In the genomic region with DNA sequence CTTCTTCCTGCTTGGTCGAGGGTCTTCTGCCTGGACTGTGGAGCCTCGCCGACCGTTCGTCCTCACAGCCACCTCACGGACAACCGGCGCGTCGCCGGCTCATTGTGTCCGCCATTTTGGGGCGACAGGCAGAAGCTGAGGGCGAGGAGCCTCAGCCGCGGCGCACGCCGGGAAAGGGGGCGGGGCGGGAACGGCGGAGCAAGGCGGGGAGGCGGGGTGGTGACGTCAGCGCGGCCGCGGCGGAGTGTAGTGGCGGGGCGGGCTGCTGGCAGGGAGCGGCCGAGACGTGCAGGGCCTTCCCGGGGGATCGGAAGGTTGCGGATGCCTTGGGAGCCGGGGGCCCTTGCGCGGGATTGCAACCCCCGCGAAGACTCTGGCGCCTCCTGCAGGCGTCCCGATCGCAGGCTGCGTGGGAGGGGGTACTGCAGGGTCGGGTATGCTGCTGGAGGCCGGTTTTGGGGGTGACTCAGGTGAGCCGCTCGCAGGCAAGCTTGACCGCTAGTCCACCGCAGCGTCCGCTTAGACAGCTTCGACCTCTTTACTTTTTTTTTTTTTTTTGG, we compare ENCODE assay signal across 1 cellular context.
TF ChIP-seq lines count a peak whose summit lies in the region.

Gene WDR82 (minus strand): TSS at position 140 of the 560 bp plus-strand sequence. CDS start 288 bp downstream, outside the sequence.

TF ChIP-seq in HEK293, 187 proteins besides CTCF, POLR2A, EP300 and RAD21 (continued from another document and continues in another):
- TF ChIP-seq SP7 (tag by site-specific recombination; IDR thresholded peaks at IDR 0.05) (peak; percentile 30; the same call in 1 of the 2 replicates), PATZ1 (tag by site-specific recombination; IDR thresholded peaks at IDR 0.05) (peak; percentile 88), BCL11B (tag by site-specific recombination; IDR thresholded peaks at IDR 0.05; ENCODE audit: low read depth) (no peak), ZNF157 (tag by site-specific recombination; IDR thresholded peaks at IDR 0.05) (no peak), ZNF324 (tag by site-specific recombination; IDR thresholded peaks at IDR 0.05) (peak; percentile 62; the same call in 1 of the 2 replicates), ZNF311 (tag by site-specific recombination; IDR thresholded peaks at IDR 0.05; ENCODE audit: borderline replicate concordance) (no peak), ZBTB1 (tag by site-specific recombination; IDR thresholded peaks at IDR 0.05) (no peak), ZNF37A (tag by site-specific recombination; IDR thresholded peaks at IDR 0.05) (no peak), ZNF660 (tag by site-specific recombination; IDR thresholded peaks at IDR 0.05) (no peak), ZNF76 (tag by site-specific recombination; IDR thresholded peaks at IDR 0.05; ENCODE audit: borderline replicate concordance, low read depth) (peak; percentile 91), ZBTB20 (tag by site-specific recombination; IDR thresholded peaks at IDR 0.05) (peak; percentile 75), ZNF394 (tag by site-specific recombination; IDR thresholded peaks at IDR 0.05; ENCODE audit: borderline replicate concordance) (0 out of 2 replicates have a peak, but pooled peaks have one; percentile 44), ZSCAN23 (tag by site-specific recombination; IDR thresholded peaks at IDR 0.05) (0 out of 2 replicates have a peak, but pooled peaks have one; percentile 36), KLF10 (tag by site-specific recombination; IDR thresholded peaks at IDR 0.05) (no peak), ZNF704 (tag by site-specific recombination; IDR thresholded peaks at IDR 0.05) (no peak), KLF16 (tag by site-specific recombination; IDR thresholded peaks at IDR 0.05) (no peak), ZNF426 (tag by site-specific recombination; IDR thresholded peaks at IDR 0.05) (no peak), ZBTB17 (tag by site-specific recombination; IDR thresholded peaks at IDR 0.05) (peak; percentile 36; the same call in 1 of the 2 replicates), ZNF621 (tag by site-specific recombination; IDR thresholded peaks at IDR 0.05) (no peak), ZNF221 (tag by site-specific recombination; IDR thresholded peaks at IDR 0.05; ENCODE audit: borderline replicate concordance) (no peak), ZBTB8A (tag by site-specific recombination; IDR thresholded peaks at IDR 0.05) (0 out of 2 replicates have a peak, but pooled peaks have one; percentile 13), ZXDB (tag by site-specific recombination; IDR thresholded peaks at IDR 0.05) (peak; percentile 53; the same call in 1 of the 2 replicates), ZNF791 (tag by site-specific recombination; IDR thresholded peaks at IDR 0.05) (no peak), ZNF610 (tag by site-specific recombination; IDR thresholded peaks at IDR 0.05; ENCODE audit: borderline replicate concordance) (no peak), ZNF366 (tag by site-specific recombination; conservative IDR thresholded peaks at IDR 0.05) (no peak), ZFHX2 (tag by site-specific recombination; conservative IDR thresholded peaks at IDR 0.05) (peak; percentile 85), GLI2 (tag by site-specific recombination; IDR thresholded peaks at IDR 0.05; ENCODE audit: borderline replicate concordance, low read depth) (no peak), GFI1B (tag by site-specific recombination; IDR thresholded peaks at IDR 0.05) (no peak), ZFP37 (tag by site-specific recombination; IDR thresholded peaks at IDR 0.05) (0 out of 2 replicates have a peak, but pooled peaks have one; percentile 67), ZNF24 (tag by site-specific recombination; IDR thresholded peaks at IDR 0.05) (no peak), MYNN (tag by site-specific recombination; IDR thresholded peaks at IDR 0.05; ENCODE audit: borderline replicate concordance) (no peak), KLF1 (tag by site-specific recombination; IDR thresholded peaks at IDR 0.05) (no peak), ZNF837 (tag by site-specific recombination; IDR thresholded peaks at IDR 0.05) (no peak), ZNF350 (tag by site-specific recombination; IDR thresholded peaks at IDR 0.05) (no peak), ZNF600 (tag by site-specific recombination; IDR thresholded peaks at IDR 0.05) (peak; percentile 87), ZNF266 (tag by site-specific recombination; IDR thresholded peaks at IDR 0.05; ENCODE audit: low read depth) (no peak), ZNF280D (tag by site-specific recombination; IDR thresholded peaks at IDR 0.05) (no peak), ZNF549 (tag by site-specific recombination; IDR thresholded peaks at IDR 0.05) (no peak), ZNF354C (tag by site-specific recombination; IDR thresholded peaks at IDR 0.05; ENCODE audit: borderline replicate concordance, low read depth) (no peak), ZNF501 (tag by site-specific recombination; IDR thresholded peaks at IDR 0.05) (peak; percentile 49; the same call in 1 of the 2 replicates), ZFP3 (tag by site-specific recombination; IDR thresholded peaks at IDR 0.05; ENCODE audit: low read depth) (no peak), EGR2 (tag by site-specific recombination; IDR thresholded peaks at IDR 0.05; ENCODE audit: low read depth) (peak; percentile 75), SP3 (tag by site-specific recombination; IDR thresholded peaks at IDR 0.05) (peak; percentile 82), YY1 (tag by site-specific recombination; IDR thresholded peaks at IDR 0.05) (peak; percentile 58; the same call in 1 of the 2 replicates), ZNF341 (tag by site-specific recombination; IDR thresholded peaks at IDR 0.05; ENCODE audit: low read depth) (peak; percentile 32; the same call in 1 of the 2 replicates), IKZF3 (tag by site-specific recombination; IDR thresholded peaks at IDR 0.05) (peak; percentile 97), ZNF558 (tag by site-specific recombination; IDR thresholded peaks at IDR 0.05) (no peak), ZEB2 (tag by site-specific recombination; IDR thresholded peaks at IDR 0.05) (peak; percentile 48; the same call in 1 of the 2 replicates)
- TF ChIP-seq, protein P1, sequence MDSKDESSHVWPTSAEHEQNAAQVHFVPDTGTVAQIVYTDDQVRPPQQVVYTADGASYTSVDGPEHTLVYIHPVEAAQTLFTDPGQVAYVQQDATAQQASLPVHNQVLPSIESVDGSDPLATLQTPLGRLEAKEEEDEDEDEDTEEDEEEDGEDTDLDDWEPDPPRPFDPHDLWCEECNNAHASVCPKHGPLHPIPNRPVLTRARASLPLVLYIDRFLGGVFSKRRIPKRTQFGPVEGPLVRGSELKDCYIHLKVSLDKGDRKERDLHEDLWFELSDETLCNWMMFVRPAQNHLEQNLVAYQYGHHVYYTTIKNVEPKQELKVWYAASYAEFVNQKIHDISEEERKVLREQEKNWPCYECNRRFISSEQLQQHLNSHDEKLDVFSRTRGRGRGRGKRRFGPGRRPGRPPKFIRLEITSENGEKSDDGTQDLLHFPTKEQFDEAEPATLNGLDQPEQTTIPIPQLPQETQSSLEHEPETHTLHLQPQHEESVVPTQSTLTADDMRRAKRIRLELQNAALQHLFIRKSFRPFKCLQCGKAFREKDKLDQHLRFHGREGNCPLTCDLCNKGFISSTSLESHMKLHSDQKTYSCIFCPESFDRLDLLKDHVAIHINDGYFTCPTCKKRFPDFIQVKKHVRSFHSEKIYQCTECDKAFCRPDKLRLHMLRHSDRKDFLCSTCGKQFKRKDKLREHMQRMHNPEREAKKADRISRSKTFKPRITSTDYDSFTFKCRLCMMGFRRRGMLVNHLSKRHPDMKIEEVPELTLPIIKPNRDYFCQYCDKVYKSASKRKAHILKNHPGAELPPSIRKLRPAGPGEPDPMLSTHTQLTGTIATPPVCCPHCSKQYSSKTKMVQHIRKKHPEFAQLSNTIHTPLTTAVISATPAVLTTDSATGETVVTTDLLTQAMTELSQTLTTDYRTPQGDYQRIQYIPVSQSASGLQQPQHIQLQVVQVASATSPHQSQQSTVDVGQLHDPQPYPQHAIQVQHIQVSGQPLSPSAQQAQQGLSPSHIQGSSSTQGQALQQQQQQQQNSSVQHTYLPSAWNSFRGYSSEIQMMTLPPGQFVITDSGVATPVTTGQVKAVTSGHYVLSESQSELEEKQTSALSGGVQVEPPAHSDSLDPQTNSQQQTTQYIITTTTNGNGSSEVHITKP (tag by site-specific recombination; IDR thresholded peaks at IDR 0.05): peak; percentile 69
- TF ChIP-seq, protein P2, sequence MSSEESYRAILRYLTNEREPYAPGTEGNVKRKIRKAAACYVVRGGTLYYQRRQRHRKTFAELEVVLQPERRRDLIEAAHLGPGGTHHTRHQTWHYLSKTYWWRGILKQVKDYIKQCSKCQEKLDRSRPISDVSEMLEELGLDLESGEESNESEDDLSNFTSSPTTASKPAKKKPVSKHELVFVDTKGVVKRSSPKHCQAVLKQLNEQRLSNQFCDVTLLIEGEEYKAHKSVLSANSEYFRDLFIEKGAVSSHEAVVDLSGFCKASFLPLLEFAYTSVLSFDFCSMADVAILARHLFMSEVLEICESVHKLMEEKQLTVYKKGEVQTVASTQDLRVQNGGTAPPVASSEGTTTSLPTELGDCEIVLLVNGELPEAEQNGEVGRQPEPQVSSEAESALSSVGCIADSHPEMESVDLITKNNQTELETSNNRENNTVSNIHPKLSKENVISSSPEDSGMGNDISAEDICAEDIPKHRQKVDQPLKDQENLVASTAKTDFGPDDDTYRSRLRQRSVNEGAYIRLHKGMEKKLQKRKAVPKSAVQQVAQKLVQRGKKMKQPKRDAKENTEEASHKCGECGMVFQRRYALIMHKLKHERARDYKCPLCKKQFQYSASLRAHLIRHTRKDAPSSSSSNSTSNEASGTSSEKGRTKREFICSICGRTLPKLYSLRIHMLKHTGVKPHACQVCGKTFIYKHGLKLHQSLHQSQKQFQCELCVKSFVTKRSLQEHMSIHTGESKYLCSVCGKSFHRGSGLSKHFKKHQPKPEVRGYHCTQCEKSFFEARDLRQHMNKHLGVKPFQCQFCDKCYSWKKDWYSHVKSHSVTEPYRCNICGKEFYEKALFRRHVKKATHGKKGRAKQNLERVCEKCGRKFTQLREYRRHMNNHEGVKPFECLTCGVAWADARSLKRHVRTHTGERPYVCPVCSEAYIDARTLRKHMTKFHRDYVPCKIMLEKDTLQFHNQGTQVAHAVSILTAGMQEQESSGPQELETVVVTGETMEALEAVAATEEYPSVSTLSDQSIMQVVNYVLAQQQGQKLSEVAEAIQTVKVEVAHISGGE (tag by site-specific recombination; conservative IDR thresholded peaks at IDR 0.05; ENCODE audit: low read depth): peak; percentile 34; the same call in 1 of the 2 replicates
- TF ChIP-seq, protein P3, sequence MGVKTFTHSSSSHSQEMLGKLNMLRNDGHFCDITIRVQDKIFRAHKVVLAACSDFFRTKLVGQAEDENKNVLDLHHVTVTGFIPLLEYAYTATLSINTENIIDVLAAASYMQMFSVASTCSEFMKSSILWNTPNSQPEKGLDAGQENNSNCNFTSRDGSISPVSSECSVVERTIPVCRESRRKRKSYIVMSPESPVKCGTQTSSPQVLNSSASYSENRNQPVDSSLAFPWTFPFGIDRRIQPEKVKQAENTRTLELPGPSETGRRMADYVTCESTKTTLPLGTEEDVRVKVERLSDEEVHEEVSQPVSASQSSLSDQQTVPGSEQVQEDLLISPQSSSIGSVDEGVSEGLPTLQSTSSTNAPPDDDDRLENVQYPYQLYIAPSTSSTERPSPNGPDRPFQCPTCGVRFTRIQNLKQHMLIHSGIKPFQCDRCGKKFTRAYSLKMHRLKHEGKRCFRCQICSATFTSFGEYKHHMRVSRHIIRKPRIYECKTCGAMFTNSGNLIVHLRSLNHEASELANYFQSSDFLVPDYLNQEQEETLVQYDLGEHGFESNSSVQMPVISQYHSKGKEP (tag by site-specific recombination; IDR thresholded peaks at IDR 0.05): peak; percentile 45; the same call in 1 of the 2 replicates
